19 cellular contexts compared by ENCODE assay signal in the genomic region with DNA sequence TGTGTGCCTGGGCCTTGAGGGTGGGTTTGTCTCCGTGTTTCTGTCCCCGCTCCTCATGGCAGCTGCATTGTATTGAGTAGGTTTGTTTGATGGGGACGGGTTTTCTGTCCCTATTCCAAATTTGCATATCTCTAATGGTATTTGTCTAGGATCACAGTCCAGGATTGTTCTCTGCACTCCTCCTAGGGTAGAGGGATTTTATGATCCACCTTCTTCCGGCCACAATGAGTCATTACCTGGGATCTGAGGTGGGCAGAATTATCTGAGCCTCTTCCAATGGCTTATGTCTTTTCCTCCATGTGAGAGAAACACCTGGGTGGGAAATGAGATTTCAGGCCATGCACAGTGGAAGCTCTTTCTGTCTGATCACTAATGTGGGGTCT. TPM values are rescaled to one million over a fixed set of nuclear protein-coding genes. Genes with fewer than 3 reads are reported as not detected.
DNase-seq lines count a peak whose midpoint lies in the region; ATAC-seq and TF ChIP-seq lines count a peak whose summit lies in the region.
"Had no signal": no experiment of that assay in that cellular context is flagged by ENCODE, and none has a peak within 500 bp of the region (broad histone marks: within the 10 kb centered on the region; RNA-seq: fewer than 3 reads in every experiment).

No MANE protein-coding gene starts in this region.

- H2AFZ ChIP-seq in HCT116 (ENCODE audit: low read depth, low read length, poor library complexity, severe bottlenecking), result no peak overlapping the region
- no peak overlapping the region for H2AFZ ChIP-seq in mammary epithelial cell (ENCODE audit: low read depth, low read length)

- peaks cover 5 to 15% of the 10 kb centered on the region in 2 experiments; a peak in 3 of 4 replicates for H3K4me1 ChIP-seq in HCT116 (ENCODE audit: control insufficient read depth in 1 of 2, insufficient read depth in 2 of 2, low read length in 2 of 2)
- H3K4me1 ChIP-seq in mammary epithelial cell (ENCODE audit: insufficient read depth, low read length), result no peaks in the 10 kb centered on the region
- no peaks in the 10 kb centered on the region for H3K4me1 ChIP-seq in mucosa of descending colon (ENCODE audit: low read depth)

- DNase-seq in HCT116 (ENCODE audit: low read depth, low spot score), result no peak
- peak; percentile 79 for DNase-seq in NCI-H526 (lab: John Stamatoyannopoulos, UW)
- DNase-seq in mammary epithelial cell, result peak; percentile 38
- no peak for DNase-seq in mucosa of descending colon
- no peak for DNase-seq in Ammon's horn (ENCODE audit: low spot score)
- no peak for DNase-seq in T-helper 2 cell treated with Interferon-gamma antibody and Interleukin-4, amounts not matched to agents 5 μg/mL and 100 μg/mL, for 36 hours (ENCODE audit: low spot score)
- DNase-seq in HUDEP-2 (lab: John Stamatoyannopoulos, UW; ENCODE audit: unreplicated experiment in 76 of 76), result no peak
- DNase-seq: CD4-positive, alpha-beta T cell; NCI-H1105; NCI-H1436 treated with DMSO at 0.1 percent for 48 hours; NCI-H1930; NCI-H2107; NCI-H524; NCI-H82; SIG-M5 had no signal

- no TSS peak for BruUV-seq in HCT116 (replicated peaks; lab: Mats Ljungman, UMichigan)
- no TSS peak for BruUV-seq in mammary epithelial cell (replicated peaks; lab: Mats Ljungman, UMichigan)

- no peaks in the 10 kb centered on the region for H4K20me1 ChIP-seq in HCT116 (ENCODE audit: insufficient read depth)
- H4K20me1 ChIP-seq in mammary epithelial cell (ENCODE audit: insufficient read depth, low read length), result no peaks in the 10 kb centered on the region
- H4K20me1 ChIP-seq: BLaER1 treated with 17β-estradiol and CSF1 and Interleukin-3, amounts not matched to agents 10 nM and 100 nM had no signal

- H3K27ac ChIP-seq in HCT116 (ENCODE audit: low read depth, low read length) (no peak overlapping the region), mammary epithelial cell (ENCODE audit: insufficient read depth, low read depth, low read length) (no peak overlapping the region)
- H3K27ac ChIP-seq: BLaER1 treated with 17β-estradiol and CSF1 and Interleukin-3, amounts not matched to agents 10 nM and 100 nM; RWPE1; SK-N-MC had no signal

- RAD21 ChIA-PET in HCT116 (lab: Charles Lee; ENCODE audit: low non-redundant PET in 1 of 2, low total read pairs in 2 of 2, uncharacterized antibody in 2 of 2, unreplicated experiment in 2 of 2), result interaction anchor here in 1 of 2 experiments (0.7 to 0.9 kb wide), 2 partner anchors 59 to 95 kb away, joined by 3 read pairs; partner anchors contain the start of gene CNOT3

- no peaks in the 10 kb centered on the region for H3K9me2 ChIP-seq in HCT116 (ENCODE audit: insufficient read depth)

- dilution Hi-C loops in mammary epithelial cell (cut with HindIII; ENCODE audit: low sequenced_read_pairs), result no loop called here

- H3K9ac ChIP-seq in HCT116 (ENCODE audit: low read length), result no peak overlapping the region
- no peak overlapping the region for H3K9ac ChIP-seq in mammary epithelial cell (ENCODE audit: insufficient read depth, low read length)
- H3K9ac ChIP-seq: BLaER1 treated with 17β-estradiol and CSF1 and Interleukin-3, amounts not matched to agents 10 nM and 100 nM had no signal

- intact Hi-C loops in HCT116 (cut with micrococcal nuclease) (loop anchor here (5.0 kb wide), 1 partner anchor 160 kb away; no protein-coding TSS in a partner anchor), mammary epithelial cell (cut with micrococcal nuclease) (loop anchor here (10.0 kb wide), 1 partner anchor 388 kb away; no protein-coding TSS in a partner anchor), mucosa of descending colon (cut with DNase I, micrococcal nuclease) (loop anchor here (5.0 kb wide), 1 partner anchor 65 kb away; no protein-coding TSS in a partner anchor)

- WGBS in mammary epithelial cell (ENCODE audit: low coverage, missing lambda C conversion rate), result 31% methylated on average over 2 of the region's 4 CpGs

- H3K4me2 ChIP-seq in HCT116 (ENCODE audit: low read length) (peak overlapping the region; percentile 35), mammary epithelial cell (ENCODE audit: insufficient read depth, low read depth, low read length) (no peak overlapping the region)
- H3K4me2 ChIP-seq: BLaER1 treated with 17β-estradiol and CSF1 and Interleukin-3, amounts not matched to agents 10 nM and 100 nM had no signal

- H3K27ac Mint-ChIP-seq in T-helper 2 cell treated with Interferon-gamma antibody and Interleukin-4, amounts not matched to agents 5 μg/mL and 100 μg/mL, for 36 hours, result no peak overlapping the region
- H3K27ac Mint-ChIP-seq: CD4-positive, alpha-beta T cell had no signal

- no peaks in the 10 kb centered on the region for H3K27me3 ChIP-seq in HCT116 (ENCODE audit: insufficient read depth, low read length)
- H3K27me3 ChIP-seq in mammary epithelial cell (ENCODE audit: insufficient read depth, low read length), result no peaks in the 10 kb centered on the region
- H3K27me3 ChIP-seq: BLaER1 treated with 17β-estradiol and CSF1 and Interleukin-3, amounts not matched to agents 10 nM and 100 nM had no signal

- peaks cover 3% of the 10 kb centered on the region for H3K9me3 Mint-ChIP-seq in T-helper 2 cell treated with Interferon-gamma antibody and Interleukin-4, amounts not matched to agents 5 μg/mL and 100 μg/mL, for 36 hours
- H3K9me3 Mint-ChIP-seq: CD4-positive, alpha-beta T cell had no signal

- H3K36me3 Mint-ChIP-seq in T-helper 2 cell treated with Interferon-gamma antibody and Interleukin-4, amounts not matched to agents 5 μg/mL and 100 μg/mL, for 36 hours (ENCODE audit: low read depth), result no peaks in the 10 kb centered on the region

- in situ Hi-C loops in mammary epithelial cell (cut with MboI; ENCODE audit: low sequenced_read_pairs in 2 of 2), result no loop called here

- no peak overlapping the region for H3K4me3 Mint-ChIP-seq in T-helper 2 cell treated with Interferon-gamma antibody and Interleukin-4, amounts not matched to agents 5 μg/mL and 100 μg/mL, for 36 hours
- H3K4me3 Mint-ChIP-seq: CD4-positive, alpha-beta T cell had no signal

- TF ChIP-seq POLR2A in HCT116 (IDR thresholded peaks at IDR 0.05; ENCODE audit: borderline replicate concordance, extremely low read depth, insufficient read depth, insufficient read length), result no peak

- peaks cover 39% of the 10 kb centered on the region for H3K27me3 Mint-ChIP-seq in T-helper 2 cell treated with Interferon-gamma antibody and Interleukin-4, amounts not matched to agents 5 μg/mL and 100 μg/mL, for 36 hours (ENCODE audit: low read depth)

- TF ChIP-seq RAD21 in HCT116 (IDR thresholded peaks at IDR 0.05; ENCODE audit: low read depth), result no peak

- peaks cover 3% of the 10 kb centered on the region for H3K4me1 Mint-ChIP-seq in T-helper 2 cell treated with Interferon-gamma antibody and Interleukin-4, amounts not matched to agents 5 μg/mL and 100 μg/mL, for 36 hours (ENCODE audit: low read depth)

- CTCF ChIA-PET in HCT116 (lab: Charles Lee) (interaction anchor here (0.9 to 1.3 kb wide), 3 partner anchors 42 to 64 kb away, joined by 3 read pairs; partner anchors contain the start of genes MBOAT7 and TSEN34), mammary epithelial cell (lab: Charles Lee; ENCODE audit: low non-redundant PET) (no interaction called here)

- H3K36me3 ChIP-seq in HCT116 (ENCODE audit: control insufficient read depth in 1 of 2, insufficient read depth in 2 of 2, low read length in 2 of 2) (no peaks in the 10 kb centered on the region), mammary epithelial cell (ENCODE audit: insufficient read depth, low read length) (no peaks in the 10 kb centered on the region), mucosa of descending colon (ENCODE audit: low read depth) (no peaks in the 10 kb centered on the region)

- H3K4me3 ChIP-seq in HCT116 (replicated peaks in 1 of 2; ENCODE audit: low read depth in 1 of 2, low read length in 2 of 2), result 0 out of 4 replicates have a peak overlapping the region, but pooled peaks of 1 of the 2 experiments have one; percentile 2
- no peak overlapping the region for H3K4me3 ChIP-seq in mammary epithelial cell (replicated peaks in 1 of 3; ENCODE audit: insufficient read depth in 1 of 3, low read depth in 2 of 3, low read length in 3 of 3)
- H3K4me3 ChIP-seq in mucosa of descending colon, result no peak overlapping the region
- H3K4me3 ChIP-seq: BLaER1 treated with 17β-estradiol and CSF1 and Interleukin-3, amounts not matched to agents 10 nM and 100 nM; SK-N-MC had no signal

- TF ChIP-seq CTCF in HCT116 (IDR thresholded peaks at IDR 0.05 in 2 of 3, conservative IDR thresholded peaks at IDR 0.05 in 1 of 3; ENCODE audit: borderline replicate concordance in 1 of 3, insufficient read depth in 1 of 3, low read depth in 2 of 3, low read length in 2 of 3) (no peak), mammary epithelial cell (conservative IDR thresholded peaks at IDR 0.05 in 1 of 2, IDR thresholded peaks at IDR 0.05 in 1 of 2; ENCODE audit: extremely low read depth in 1 of 2, insufficient read depth in 1 of 2, low read depth in 1 of 2, low read length in 2 of 2) (no peak), mucosa of descending colon (IDR thresholded peaks at IDR 0.05) (no peak)

- H3K9me3 ChIP-seq in HCT116 (ENCODE audit: control insufficient read depth in 1 of 2, insufficient read depth in 1 of 2, low read depth in 1 of 2, low read length in 2 of 2) (peaks cover 5 to 13% of the 10 kb centered on the region in 2 experiments; a peak in 3 of 4 replicates), mammary epithelial cell (replicated peaks; ENCODE audit: insufficient read depth, low read length) (no peaks in the 10 kb centered on the region), mucosa of descending colon (no peaks in the 10 kb centered on the region)

- no peak for ATAC-seq in HCT116
- ATAC-seq in mucosa of descending colon, result peak; percentile 19

- H3K79me2 ChIP-seq in HCT116 (ENCODE audit: insufficient read depth, low read length) (no peaks in the 10 kb centered on the region), mammary epithelial cell (ENCODE audit: insufficient read depth, low read length) (no peaks in the 10 kb centered on the region)

- POLR2A ChIA-PET in HCT116 (lab: Charles Lee), result no interaction called here

RNA-seq across cellular contexts. Expression of gene LILRB3, which starts 9.7 kb away (rescaled TPM):
- 0.12 TPM for total RNA-seq in HCT116 (2021; ENCODE audit: unreplicated experiment)
- 0.77 TPM in 1 of 2 replicates, not detected in the other for polyA plus RNA-seq in HCT116 (2012)
- not detected for total RNA-seq in mammary epithelial cell
- polyA plus RNA-seq in mammary epithelial cell, result not detected
- not detected for polyA minus RNA-seq in mammary epithelial cell
- 1 to 10 TPM in 2 of 3 donors, under 1 TPM in 1; 0.67 to 7.7 (median 4.3) TPM for total RNA-seq in mucosa of descending colon
- polyA plus RNA-seq: AG04450 had no signal

RNA-seq across cellular contexts. Expression of gene LILRA6, which starts 10.0 kb away (rescaled TPM):
- total RNA-seq in HCT116 (2021; ENCODE audit: unreplicated experiment) (not detected), mammary epithelial cell (not detected), mucosa of descending colon (1 to 10 TPM in 2 of 3 donors, not detected in 1; 2.4 to 3.5 TPM)
- polyA plus RNA-seq in HCT116 (2012), result 0.05 and 0.07 TPM in 2 replicates
- polyA plus RNA-seq in mammary epithelial cell, result not detected
- polyA minus RNA-seq in mammary epithelial cell, result not detected
- polyA plus RNA-seq: AG04450 had no signal

RNA-seq across cellular contexts. Expression of gene LILRB5, which starts 24.5 kb away (rescaled TPM):
- not detected for total RNA-seq in HCT116 (2021; ENCODE audit: unreplicated experiment)
- 0.05 TPM in 1 of 2 replicates, not detected in the other for polyA plus RNA-seq in HCT116 (2012)
- not detected for total RNA-seq in mammary epithelial cell
- polyA plus RNA-seq in mammary epithelial cell, result not detected
- polyA minus RNA-seq in mammary epithelial cell, result not detected
- total RNA-seq in mucosa of descending colon, result 10 to 100 TPM in 2 of 3 donors, 1 to 10 TPM in 1; 5.4 to 17.5 (median 12.2) TPM
- total RNA-seq: CD4-positive, alpha-beta T cell had no signal
- polyA plus RNA-seq: AG04450 had no signal

RNA-seq across cellular contexts. Expression of gene RPS9, which starts 31.9 kb away (rescaled TPM):
- total RNA-seq in HCT116 (2021; ENCODE audit: unreplicated experiment) (1,666 TPM), mammary epithelial cell (1,000 to 10,000 TPM; 1,098 to 1,139 TPM), mucosa of descending colon (1,000 to 10,000 TPM in 2 of 3 donors, 100 to 1,000 TPM in 1; 873 to 1,110 (median 1,027) TPM)
- polyA plus RNA-seq in HCT116 (2012), result 2,933 and 3,847 TPM in 2 replicates
- polyA plus RNA-seq in mammary epithelial cell, result 2,376 TPM
- 1,031 TPM for polyA minus RNA-seq in mammary epithelial cell

RNA-seq across cellular contexts. Expression of gene TSEN34, which starts 41.4 kb away (rescaled TPM):
- total RNA-seq in HCT116 (2021; ENCODE audit: unreplicated experiment) (99.9 TPM), mammary epithelial cell (10 to 100 TPM; 65.3 to 94.0 TPM), mucosa of descending colon (10 to 100 TPM; 35.0 to 40.3 (median 35.2) TPM)
- polyA plus RNA-seq in HCT116 (2012), result 72.0 and 86.5 TPM in 2 replicates
- polyA plus RNA-seq in mammary epithelial cell, result 82.0 TPM
- polyA minus RNA-seq in mammary epithelial cell, result 26.7 TPM

Comparison
In these comparisons a context has a peak if more than half of its experiments do, and no peak if none do; other contexts are left out.
1. DNase-seq: peak in NCI-H526 (2 of 2) and mammary epithelial cell (single experiment); none in HCT116 (single experiment), mucosa of descending colon (0 of 3), Ammon's horn (single experiment), T-helper 2 cell treated with Interferon-gamma antibody and Interleukin-4, amounts not matched to agents 5 μg/mL and 100 μg/mL, for 36 hours (single experiment) and HUDEP-2 (0 of 76).